In the genomic region with DNA sequence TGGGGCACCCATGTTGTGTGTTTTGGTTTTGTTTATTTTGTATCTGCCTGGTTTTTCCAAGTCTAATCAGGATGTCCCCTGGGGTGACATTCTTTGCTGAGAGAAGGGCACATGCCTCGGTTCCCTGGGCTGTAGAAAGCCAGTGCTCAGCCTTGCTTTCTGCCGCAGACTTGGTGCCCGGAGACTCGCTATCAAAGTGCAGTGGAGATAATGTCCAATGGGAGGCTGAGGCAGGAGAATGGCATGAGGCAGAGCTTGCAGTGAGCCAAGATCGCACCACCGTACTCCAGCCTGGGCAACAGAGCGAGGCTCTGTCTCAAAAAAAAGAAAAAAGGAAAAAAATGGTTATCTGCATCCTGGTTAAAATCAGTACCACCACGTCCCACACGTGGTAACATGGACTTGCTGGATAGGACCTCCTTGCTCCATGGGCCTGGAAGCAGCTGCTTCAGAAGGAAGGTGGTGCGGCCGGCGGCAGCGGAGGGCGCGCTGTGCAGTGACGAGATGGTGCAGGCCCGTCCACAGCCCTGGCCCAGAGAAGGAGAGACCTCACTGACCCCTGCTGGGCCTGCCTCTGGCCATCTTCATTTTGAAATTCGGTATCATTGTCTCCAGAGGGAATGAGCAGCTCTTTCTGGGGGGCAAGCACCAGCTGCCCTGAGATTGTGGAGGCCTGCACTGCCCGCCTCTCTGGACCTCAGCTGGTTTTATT, we compare ENCODE assay signal across 20 cellular contexts. TPM values are rescaled to one million over a fixed set of nuclear protein-coding genes. Genes with fewer than 3 reads are reported as not detected.
DNase-seq lines count a peak whose midpoint lies in the region; ATAC-seq and TF ChIP-seq lines count a peak whose summit lies in the region.
"Had no signal": no experiment of that assay in that cellular context is flagged by ENCODE, and none has a peak within 500 bp of the region (broad histone marks: within the 10 kb centered on the region; RNA-seq: fewer than 3 reads in every experiment).

No MANE protein-coding gene starts in this region.

- H3K4me3 ChIP-seq in left ventricle myocardium inferior (no peak overlapping the region), thymus (ENCODE audit: low read length) (no peak overlapping the region)
- H3K4me3 ChIP-seq: body of pancreas, left lung had no signal

- TF ChIP-seq CTCF in left ventricle myocardium inferior (IDR thresholded peaks at IDR 0.05; ENCODE audit: borderline replicate concordance) = no peak

- H3K9me3 ChIP-seq in T-helper 17 cell (ENCODE audit: control insufficient read depth, low read length, poor library complexity, severe bottlenecking) = no peaks in the 10 kb centered on the region
- no peaks in the 10 kb centered on the region for H3K9me3 ChIP-seq in left ventricle myocardium inferior (replicated peaks)
- H3K9me3 ChIP-seq in thymus (ENCODE audit: control insufficient read depth) = no peaks in the 10 kb centered on the region
- H3K9me3 ChIP-seq: body of pancreas, left lung had no signal

- 99% methylated on average over 19 of the region's 19 CpGs for WGBS in thymus

- H3K4me3 Mint-ChIP-seq in activated naive CD8-positive, alpha-beta T cell = no peak overlapping the region
- H3K4me3 Mint-ChIP-seq in activated naive CD8-positive, alpha-beta T cell treated with anti-CD3 and anti-CD28 coated beads, Interleukin-2, amount 50 U/mL, for 24 hours = no peak overlapping the region
- H3K4me3 Mint-ChIP-seq in T-helper 17 cell = peak overlapping the region; percentile 82

- H3K27ac Mint-ChIP-seq in activated naive CD8-positive, alpha-beta T cell = peak overlapping the region; percentile 28
- no peak overlapping the region for H3K27ac Mint-ChIP-seq in activated naive CD8-positive, alpha-beta T cell treated with anti-CD3 and anti-CD28 coated beads, Interleukin-2, amount 50 U/mL, for 24 hours
- peak overlapping the region; percentile 97 for H3K27ac Mint-ChIP-seq in T-helper 17 cell

- H3K27me3 Mint-ChIP-seq in activated naive CD8-positive, alpha-beta T cell = no peaks in the 10 kb centered on the region
- H3K27me3 Mint-ChIP-seq in activated naive CD8-positive, alpha-beta T cell treated with anti-CD3 and anti-CD28 coated beads, Interleukin-2, amount 50 U/mL, for 24 hours = no peaks in the 10 kb centered on the region
- H3K27me3 Mint-ChIP-seq in T-helper 17 cell = no peaks in the 10 kb centered on the region
- H3K27me3 Mint-ChIP-seq: naive B cell had no signal

- H3K36me3 Mint-ChIP-seq in activated naive CD8-positive, alpha-beta T cell = no peaks in the 10 kb centered on the region
- peaks cover 21% of the 10 kb centered on the region for H3K36me3 Mint-ChIP-seq in activated naive CD8-positive, alpha-beta T cell treated with anti-CD3 and anti-CD28 coated beads, Interleukin-2, amount 50 U/mL, for 24 hours (ENCODE audit: low read depth)
- peaks cover 2% of the 10 kb centered on the region for H3K36me3 Mint-ChIP-seq in T-helper 17 cell (ENCODE audit: low read depth)

- H3K27ac ChIP-seq in left ventricle myocardium inferior (replicated peaks) (peak overlapping the region; percentile 66), thymus (ENCODE audit: low read depth) (peak overlapping the region; percentile 53)
- H3K27ac ChIP-seq: left lung had no signal

- H3K4me1 Mint-ChIP-seq in activated naive CD8-positive, alpha-beta T cell (ENCODE audit: low read depth) = peaks cover 38% of the 10 kb centered on the region
- H3K4me1 Mint-ChIP-seq in activated naive CD8-positive, alpha-beta T cell treated with anti-CD3 and anti-CD28 coated beads, Interleukin-2, amount 50 U/mL, for 24 hours = peaks cover 31% of the 10 kb centered on the region
- H3K4me1 Mint-ChIP-seq in T-helper 17 cell = peaks cover 28% of the 10 kb centered on the region

- no peaks in the 10 kb centered on the region for H3K27me3 ChIP-seq in left ventricle myocardium inferior (ENCODE audit: low read depth)
- no peaks in the 10 kb centered on the region for H3K27me3 ChIP-seq in thymus (ENCODE audit: control insufficient read depth, insufficient read depth)
- H3K27me3 ChIP-seq: body of pancreas, left lung had no signal

- ATAC-seq in activated naive CD8-positive, alpha-beta T cell treated with anti-CD3 and anti-CD28 coated beads, Interleukin-2, amount 50 U/mL, for 24 hours = no peak
- ATAC-seq in T-helper 17 cell = no peak
- ATAC-seq: body of pancreas, left lung, Panc1 had no signal

- H3K36me3 ChIP-seq in left ventricle myocardium inferior (peaks cover 30% of the 10 kb centered on the region), thymus (ENCODE audit: control insufficient read depth, insufficient read depth) (peaks cover 82% of the 10 kb centered on the region)

- no peak for DNase-seq in activated naive CD8-positive, alpha-beta T cell treated with anti-CD3 and anti-CD28 coated beads, Interleukin-2, amount 50 U/mL, for 24 hours
- DNase-seq in T-helper 17 cell (no peak), left ventricle myocardium inferior (no peak), NCI-H526 treated with DMSO at 0.1 percent for 48 hours (lab: John Stamatoyannopoulos, UW) (no peak)
- no peak for DNase-seq in stimulated activated naive CD4-positive, alpha-beta T cell (lab: John Stamatoyannopoulos, UW)
- no peak for DNase-seq in stimulated activated CD4-positive, alpha-beta T cell treated with anti-CD3 and anti-CD28 coated beads, Interleukin-4, amount 100 ng/mL, for 24 hours
- DNase-seq: AML-193; left lung; MM.1S; naive B cell; NCI-H2029 treated with DMSO at 0.1 percent for 48 hours; NCI-H69; retina; stimulated activated CD4-positive, alpha-beta T cell treated with anti-CD3 and anti-CD28 coated beads, Interleukin-4, amount 100 ng/mL, for 1 hour had no signal

- H3K4me1 ChIP-seq in left ventricle myocardium inferior (peaks cover 41% of the 10 kb centered on the region), thymus (ENCODE audit: control insufficient read depth, insufficient read depth, low read length) (no peaks in the 10 kb centered on the region)

- intact Hi-C loops in left ventricle myocardium inferior (cut with micrococcal nuclease) = no loop called here

- H3K9me3 Mint-ChIP-seq in activated naive CD8-positive, alpha-beta T cell (ENCODE audit: low read depth) = no peaks in the 10 kb centered on the region
- H3K9me3 Mint-ChIP-seq in activated naive CD8-positive, alpha-beta T cell treated with anti-CD3 and anti-CD28 coated beads, Interleukin-2, amount 50 U/mL, for 24 hours = no peaks in the 10 kb centered on the region
- H3K9me3 Mint-ChIP-seq: activated T-helper 1 cell treated with anti-CD3 and anti-CD28 coated beads, Interleukin-12 subunit alpha, Interleukin-12 subunit beta, Interleukin-2, Interleukin-4 antibody, amounts not matched to agents 30 ng/mL and 10 ng/mL and 1 ng/mL, durations not matched to agents 14 hours and 24 hours and 36 hours; naive B cell had no signal

RNA-seq across cellular contexts. Expression of a gene that starts 19.3 kb away (rescaled TPM):
- under 1 TPM; 0.65 to 0.86 TPM for total RNA-seq in T-helper 17 cell
- total RNA-seq in left ventricle myocardium inferior = not detected
- polyA plus RNA-seq in thymus = 0.09 TPM
- total RNA-seq: activated T-helper 1 cell treated with anti-CD3 and anti-CD28 coated beads, Interleukin-12 subunit alpha, Interleukin-12 subunit beta, Interleukin-2, Interleukin-4 antibody, amounts not matched to agents 30 ng/mL and 10 ng/mL and 1 ng/mL, durations not matched to agents 14 hours and 24 hours and 36 hours; body of pancreas; left lung; urinary bladder had no signal

RNA-seq across cellular contexts. Expression of a gene that starts 31.7 kb away (rescaled TPM):
- total RNA-seq in T-helper 17 cell = 100 to 1,000 TPM; 346 to 383 TPM
- 42.6 TPM for total RNA-seq in left ventricle myocardium inferior
- polyA plus RNA-seq in thymus = 208 TPM

RNA-seq across cellular contexts. Expression of a gene that starts 43.8 kb away (rescaled TPM):
- total RNA-seq in T-helper 17 cell = 10 to 100 TPM; 40.4 to 72.8 TPM
- 25.3 TPM for total RNA-seq in left ventricle myocardium inferior
- 30.2 TPM for polyA plus RNA-seq in thymus

RNA-seq across cellular contexts. Expression of a gene that starts 48.9 kb away (rescaled TPM):
- total RNA-seq in T-helper 17 cell (100 to 1,000 TPM; 100 to 141 TPM), left ventricle myocardium inferior (21.3 TPM)
- 28.9 TPM for polyA plus RNA-seq in thymus
